In genomic region chr18:45690975-45691815, GRCh38 we compare ENCODE assay signal across 8 cellular contexts. TPM values are rescaled to one million over a fixed set of nuclear protein-coding genes. Genes with fewer than 3 reads are reported as not detected.
DNase-seq lines count a peak whose midpoint lies in the region; ATAC-seq and TF ChIP-seq lines count a peak whose summit lies in the region.

No MANE protein-coding gene starts in this region.

- CTCF ChIA-PET in Calu3 (lab: Charles Lee) = interaction anchor here (2.3 kb wide), 1 partner anchor 189 kb away, joined by 8 read pairs; no protein-coding TSS in a partner anchor
- CTCF ChIA-PET in Panc1 (lab: Charles Lee) = no interaction called here

- H3F3A ChIP-seq in neural progenitor cell (ENCODE audit: low read depth) = no peaks in the 10 kb centered on the region

- H3K27ac Mint-ChIP-seq in Calu3 (ENCODE audit: unreplicated experiment) = no peak overlapping the region
- no peak overlapping the region for H3K27ac Mint-ChIP-seq in activated T-cell treated with anti-CD3 and anti-CD28 coated beads, Interleukin-2, amount 50 U/mL, for 72 hours
- H3K27ac Mint-ChIP-seq in neural progenitor cell = no peak overlapping the region

- no peaks in the 10 kb centered on the region for H3K9me3 ChIP-seq in Panc1 (ENCODE audit: control insufficient read depth, insufficient read depth, low read depth, low read length)
- H3K9me3 ChIP-seq in neural progenitor cell (ENCODE audit: low read depth) = no peaks in the 10 kb centered on the region

- H2AFZ ChIP-seq in neural progenitor cell (replicated peaks) = peak overlapping the region; percentile 77

- POLR2A ChIA-PET in Panc1 (lab: Charles Lee) = no interaction called here

- H3K4me1 ChIP-seq in Panc1 (ENCODE audit: control insufficient read depth, insufficient read depth, low read length) (no peaks in the 10 kb centered on the region), neural progenitor cell (no peaks in the 10 kb centered on the region)

- H3K4me1 Mint-ChIP-seq in Calu3 (ENCODE audit: low read depth, unreplicated experiment) (no peaks in the 10 kb centered on the region), neural progenitor cell (peaks cover 21% of the 10 kb centered on the region)
- H3K4me1 Mint-ChIP-seq in activated T-cell treated with anti-CD3 and anti-CD28 coated beads, Interleukin-2, amount 50 U/mL, for 72 hours (ENCODE audit: low read depth) = peaks cover 50% of the 10 kb centered on the region

- TF ChIP-seq CTCF in Calu3 (IDR thresholded peaks at IDR 0.05; ENCODE audit: unreplicated experiment) = peak; percentile 90
- TF ChIP-seq CTCF in Panc1 (IDR thresholded peaks at IDR 0.05) = peak; percentile 72
- TF ChIP-seq CTCF in fibroblast of villous mesenchyme (IDR thresholded peaks at IDR 0.05; ENCODE audit: insufficient read depth, low read depth, low read length) = peak; percentile 84
- TF ChIP-seq CTCF in neural progenitor cell (IDR thresholded peaks at IDR 0.05) = peak; percentile 95

- no peak overlapping the region for H3K27ac ChIP-seq in Panc1 (ENCODE audit: low read length)
- no peak overlapping the region for H3K27ac ChIP-seq in neural progenitor cell
- H3K27ac ChIP-seq in substantia nigra (ENCODE audit: low read depth, low read length, poor library complexity, severe bottlenecking) = no peak overlapping the region

- intact Hi-C loops in Calu3 (cut with micrococcal nuclease; ENCODE audit: unreplicated experiment) (loop anchor here (1.0 kb wide), 4 partner anchors 148 to 283 kb away; no protein-coding TSS in a partner anchor), Panc1 (cut with micrococcal nuclease; ENCODE audit: unreplicated experiment) (loop anchor here (2.0 to 5.0 kb wide), 3 partner anchors 148 to 281 kb away; no protein-coding TSS in a partner anchor)

- H3K4me3 Mint-ChIP-seq in Calu3 (ENCODE audit: low read depth, unreplicated experiment) (no peak overlapping the region), neural progenitor cell (no peak overlapping the region)
- peak overlapping the region in 1 of 2 donors; percentile 13 for H3K4me3 Mint-ChIP-seq in activated T-cell treated with anti-CD3 and anti-CD28 coated beads, Interleukin-2, amount 50 U/mL, for 72 hours

- H3K36me3 Mint-ChIP-seq in Calu3 (ENCODE audit: insufficient read depth, unreplicated experiment) (no peaks in the 10 kb centered on the region), neural progenitor cell (no peaks in the 10 kb centered on the region)
- peaks cover 7 to 11% of the 10 kb centered on the region in 2 donors for H3K36me3 Mint-ChIP-seq in activated T-cell treated with anti-CD3 and anti-CD28 coated beads, Interleukin-2, amount 50 U/mL, for 72 hours (ENCODE audit: insufficient read depth in 2 of 2)

- no peak overlapping the region for H3K4me3 ChIP-seq in Jurkat, Clone E6-1 (ENCODE audit: low read length)
- no peak overlapping the region for H3K4me3 ChIP-seq in Panc1 (ENCODE audit: low read depth in 2 of 2, low read length in 2 of 2)
- H3K4me3 ChIP-seq in fibroblast of villous mesenchyme (ENCODE audit: low read depth, low read length) = no peak overlapping the region
- H3K4me3 ChIP-seq in neural progenitor cell = no peak overlapping the region

- H3K27me3 Mint-ChIP-seq in Calu3 (ENCODE audit: unreplicated experiment) = peaks cover 15% of the 10 kb centered on the region
- H3K27me3 Mint-ChIP-seq in activated T-cell treated with anti-CD3 and anti-CD28 coated beads, Interleukin-2, amount 50 U/mL, for 72 hours (ENCODE audit: low read depth) = peaks cover 13% of the 10 kb centered on the region
- peaks cover 4% of the 10 kb centered on the region for H3K27me3 Mint-ChIP-seq in neural progenitor cell (ENCODE audit: insufficient read depth, low read depth)

- peaks cover 2% of the 10 kb centered on the region for H3K9me3 Mint-ChIP-seq in Calu3 (ENCODE audit: low read depth, unreplicated experiment)
- peaks cover 0 to 3% of the 10 kb centered on the region in 2 donors for H3K9me3 Mint-ChIP-seq in activated T-cell treated with anti-CD3 and anti-CD28 coated beads, Interleukin-2, amount 50 U/mL, for 72 hours
- H3K9me3 Mint-ChIP-seq in neural progenitor cell = peaks cover 13% of the 10 kb centered on the region

- no peaks in the 10 kb centered on the region for H3K79me2 ChIP-seq in neural progenitor cell (ENCODE audit: low read depth)

- ATAC-seq in Panc1 = peak; percentile 96
- peak in 1 of 2 donors; percentile 11 for ATAC-seq in activated T-cell treated with anti-CD3 and anti-CD28 coated beads, Interleukin-2, amount 50 U/mL, for 72 hours (replicated peaks in 1 of 2)
- ATAC-seq in HG02840 (IDR thresholded peaks at IDR 0.05; ENCODE audit: low FRiP score, unreplicated experiment) = no peak

- H3K36me3 ChIP-seq in Panc1 (ENCODE audit: control insufficient read depth, insufficient read depth, low read length) (no peaks in the 10 kb centered on the region), neural progenitor cell (no peaks in the 10 kb centered on the region)

- DNase-seq in Calu3 = peak; percentile 83
- peak; percentile 74 for DNase-seq in Jurkat, Clone E6-1 (ENCODE audit: low read depth, low spot score)
- peak; percentile 53 for DNase-seq in Panc1 (ENCODE audit: low read depth, low spot score)
- peak; percentile 74 to 79 for DNase-seq in activated T-cell treated with anti-CD3 and anti-CD28 coated beads, Interleukin-2, amount 50 U/mL, for 72 hours
- peak; percentile 75 for DNase-seq in fibroblast of villous mesenchyme (ENCODE audit: low read depth)
- peak; percentile 87 for DNase-seq in neural progenitor cell (ENCODE audit: low spot score)
- peak in 44 of 49 donors; percentile 4 to 83 (median 53) for DNase-seq in substantia nigra (lab: John Stamatoyannopoulos, UW)

- H3K4me2 ChIP-seq in neural progenitor cell = no peak overlapping the region

- H3K27me3 ChIP-seq in Panc1 (ENCODE audit: control insufficient read depth, insufficient read depth, low read length) = no peaks in the 10 kb centered on the region
- no peaks in the 10 kb centered on the region for H3K27me3 ChIP-seq in neural progenitor cell

- in situ Hi-C loops in Panc1 (cut with HindIII; ENCODE audit: low pct_unique_long_range_greater_than_20kb, low sequenced_read_pairs) = no loop called here

- no peaks in the 10 kb centered on the region for H4K20me1 ChIP-seq in neural progenitor cell (ENCODE audit: low read depth)

- H3K9ac ChIP-seq in neural progenitor cell = no peak overlapping the region

- BruUV-seq in Calu3 (replicated peaks; lab: Mats Ljungman, UMichigan) = no TSS peak
- no TSS peak for BruUV-seq in Panc1 (replicated peaks; lab: Mats Ljungman, UMichigan)

RNA-seq across cellular contexts. Expression of gene SLC14A1, which starts 32.8 kb away (rescaled TPM):
- total RNA-seq in Calu3 (2022) (not detected in 2 replicates), Panc1 (2021; ENCODE audit: unreplicated experiment) (1.2 TPM), fibroblast of villous mesenchyme (0.86 and 9.3 TPM in 2 replicates), neural progenitor cell (ENCODE audit: low replicate concordance) (not detected in 2 replicates)
- 13.9 TPM for polyA plus RNA-seq in Jurkat, Clone E6-1 (2012; ENCODE audit: insufficient read depth, insufficient read length)
- polyA plus RNA-seq in Panc1 (2012; ENCODE audit: insufficient read length) = 2.2 TPM
- 1 to 10 TPM; 6.0 to 6.2 TPM for total RNA-seq in activated T-cell treated with anti-CD3 and anti-CD28 coated beads, Interleukin-2, amount 50 U/mL, for 72 hours
